ENCODE assay signal across 1 cellular context in the genomic region with DNA sequence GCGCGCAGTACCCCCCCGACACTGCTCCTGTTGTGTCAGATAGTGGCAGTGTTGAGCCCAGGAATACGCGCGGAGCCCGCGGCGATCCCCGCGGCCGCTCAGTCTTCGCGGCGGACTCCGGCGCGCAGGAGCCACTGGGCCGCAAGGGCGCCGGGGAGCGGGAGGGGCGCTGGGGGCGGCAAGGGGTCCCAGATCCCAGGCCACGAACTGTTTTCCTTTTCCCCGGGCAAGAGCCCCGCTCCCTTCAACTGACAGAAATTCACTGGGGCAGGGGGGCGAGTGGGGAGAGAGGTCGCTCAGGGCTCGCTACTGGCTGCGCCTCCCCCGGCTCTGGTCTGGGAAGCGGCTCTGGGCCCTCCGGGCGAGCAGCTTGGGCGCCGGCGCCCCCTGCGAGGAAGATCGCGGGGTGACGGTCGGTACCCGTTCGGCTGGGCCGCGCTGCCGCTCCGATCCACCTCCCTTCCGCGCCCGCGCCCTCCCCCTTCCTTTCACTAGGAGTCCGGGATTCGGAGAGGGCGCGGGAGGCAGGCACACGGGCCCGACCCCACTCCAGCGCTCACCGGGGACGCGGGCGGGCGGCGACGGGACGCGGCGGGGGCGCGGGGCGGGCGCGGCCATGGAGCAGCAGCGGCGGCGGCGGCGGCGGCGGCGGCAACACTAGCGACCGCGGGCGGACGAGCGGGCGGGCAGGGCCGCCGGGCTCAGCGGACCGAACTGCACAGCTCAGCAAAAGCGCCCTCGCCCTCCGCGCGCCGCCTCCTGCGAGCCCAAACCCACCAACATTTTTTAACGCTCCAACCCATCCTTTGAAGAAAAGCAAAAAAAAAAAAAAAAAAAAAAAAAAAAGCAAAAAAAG.
TF ChIP-seq lines count a peak whose summit lies in the region.

No MANE protein-coding gene starts in this region.

TF ChIP-seq in H1, 55 proteins besides CTCF, POLR2A, EP300 and RAD21 (continued from another document):
- TF ChIP-seq NRF1 (IDR thresholded peaks at IDR 0.05; ENCODE audit: low read depth, low read length) (no peak), FOSL1 (IDR thresholded peaks at IDR 0.05; ENCODE audit: insufficient read depth, low read depth, low read length) (no peak), ASH2L (IDR thresholded peaks at IDR 0.05; ENCODE audit: low read length) (peak; percentile 92), BCL11A (IDR thresholded peaks at IDR 0.05; ENCODE audit: low read depth in 2 of 2, low read length in 2 of 2) (no peak), HDAC2 (IDR thresholded peaks at IDR 0.05; ENCODE audit: borderline replicate concordance in 1 of 2, low read depth in 2 of 2, low read length in 2 of 2) (peak in 1 of 2 experiments; percentile 48; a peak in 1 of 4 replicates), SP2 (IDR thresholded peaks at IDR 0.05; ENCODE audit: low read length) (no peak), RNF2 (IDR thresholded peaks at IDR 0.05; ENCODE audit: borderline replicate concordance, low read depth, low read length, missing control alignments, poor library complexity, severe bottlenecking) (no peak), CTBP2 (IDR thresholded peaks at IDR 0.05; ENCODE audit: borderline replicate concordance, insufficient read depth, insufficient read length, low read length) (no peak), CREB1 (IDR thresholded peaks at IDR 0.05) (peak; percentile 51), TEAD4 (IDR thresholded peaks at IDR 0.05; ENCODE audit: low read depth, low read length) (no peak), NANOG (IDR thresholded peaks at IDR 0.05; ENCODE audit: insufficient read depth, low read depth, low read length, poor library complexity, severe bottlenecking) (peak; percentile 18), SIRT6 (IDR thresholded peaks at IDR 0.05; ENCODE audit: low read length) (no peak), TBP (IDR thresholded peaks at IDR 0.05; ENCODE audit: low read depth, low read length) (peak; percentile 55; the same call in 1 of the 2 replicates), GTF2F1 (IDR thresholded peaks at IDR 0.05; ENCODE audit: borderline replicate concordance, low read depth, low read length) (no peak), PHF8 (conservative IDR thresholded peaks at IDR 0.05; ENCODE audit: low read depth, low read length) (peak; percentile 52), TAF7 (optimal IDR thresholded peaks at IDR 0.05; ENCODE audit: borderline replicate concordance, low read depth, low read length) (peak; percentile 23), HDAC6 (IDR thresholded peaks at IDR 0.05; ENCODE audit: low read depth, low read length) (no peak), CBX8 (IDR thresholded peaks at IDR 0.05; ENCODE audit: borderline replicate concordance, low read depth, low read length) (no peak)
- TF ChIP-seq, protein P1, sequence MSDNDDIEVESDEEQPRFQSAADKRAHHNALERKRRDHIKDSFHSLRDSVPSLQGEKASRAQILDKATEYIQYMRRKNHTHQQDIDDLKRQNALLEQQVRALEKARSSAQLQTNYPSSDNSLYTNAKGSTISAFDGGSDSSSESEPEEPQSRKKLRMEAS (IDR thresholded peaks at IDR 0.05) = peak; percentile 17; the same call in 1 of the 2 replicates
- TF ChIP-seq, protein P2, sequence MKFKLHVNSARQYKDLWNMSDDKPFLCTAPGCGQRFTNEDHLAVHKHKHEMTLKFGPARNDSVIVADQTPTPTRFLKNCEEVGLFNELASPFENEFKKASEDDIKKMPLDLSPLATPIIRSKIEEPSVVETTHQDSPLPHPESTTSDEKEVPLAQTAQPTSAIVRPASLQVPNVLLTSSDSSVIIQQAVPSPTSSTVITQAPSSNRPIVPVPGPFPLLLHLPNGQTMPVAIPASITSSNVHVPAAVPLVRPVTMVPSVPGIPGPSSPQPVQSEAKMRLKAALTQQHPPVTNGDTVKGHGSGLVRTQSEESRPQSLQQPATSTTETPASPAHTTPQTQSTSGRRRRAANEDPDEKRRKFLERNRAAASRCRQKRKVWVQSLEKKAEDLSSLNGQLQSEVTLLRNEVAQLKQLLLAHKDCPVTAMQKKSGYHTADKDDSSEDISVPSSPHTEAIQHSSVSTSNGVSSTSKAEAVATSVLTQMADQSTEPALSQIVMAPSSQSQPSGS (IDR thresholded peaks at IDR 0.05; ENCODE audit: low read length) = no peak
- TF ChIP-seq, protein P3, sequence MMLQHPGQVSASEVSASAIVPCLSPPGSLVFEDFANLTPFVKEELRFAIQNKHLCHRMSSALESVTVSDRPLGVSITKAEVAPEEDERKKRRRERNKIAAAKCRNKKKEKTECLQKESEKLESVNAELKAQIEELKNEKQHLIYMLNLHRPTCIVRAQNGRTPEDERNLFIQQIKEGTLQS (IDR thresholded peaks at IDR 0.05; ENCODE audit: insufficient read depth, low read depth, low read length) = no peak
